Comparison of ENCODE assay signal across 8 cellular contexts in the genomic region with DNA sequence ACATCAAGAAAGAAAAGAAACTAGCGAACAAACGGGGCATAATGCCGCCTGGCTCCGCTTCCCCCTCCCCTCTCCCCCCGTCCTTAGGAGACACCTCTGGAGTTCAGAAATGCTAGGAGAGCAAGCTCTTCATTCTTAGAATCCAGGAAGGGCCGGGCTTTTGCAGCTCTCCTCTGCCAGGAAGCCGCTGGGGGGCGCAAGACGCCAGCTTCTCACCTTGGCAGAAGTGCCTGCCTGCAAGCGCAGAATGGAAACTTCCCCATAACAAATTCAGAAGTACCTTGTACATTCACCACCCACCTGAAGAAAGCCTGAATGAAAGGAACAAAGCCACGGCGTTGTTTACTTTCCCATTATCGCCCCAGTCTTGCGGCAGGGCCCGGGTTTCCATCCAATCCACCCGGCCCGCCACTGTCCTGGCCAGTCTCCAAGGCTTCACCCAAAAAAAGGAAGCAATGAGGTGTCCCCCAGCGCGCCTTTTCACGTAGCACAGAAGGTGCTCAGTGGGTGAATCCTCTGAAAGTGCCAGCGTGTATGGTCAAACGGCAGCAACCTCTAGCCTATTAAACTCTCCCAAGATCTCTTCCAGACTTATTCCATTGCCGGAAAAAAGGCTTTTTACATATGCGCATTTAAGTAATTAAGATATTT. TPM values are rescaled to one million over a fixed set of nuclear protein-coding genes. Genes with fewer than 3 reads are reported as not detected.
DNase-seq lines count a peak whose midpoint lies in the region; ATAC-seq and TF ChIP-seq lines count a peak whose summit lies in the region.

No MANE protein-coding gene starts in this region.

- peak; percentile 78 for TF ChIP-seq CTCF in activated CD8-positive, alpha-beta T cell treated with anti-CD3 and anti-CD28 coated beads for 36 hours (IDR thresholded peaks at IDR 0.05)
- TF ChIP-seq CTCF in lower lobe of right lung (IDR thresholded peaks at IDR 0.05): peak; percentile 88

- DNase-seq in DMS153 treated with DMSO at 0.1 percent for 48 hours (lab: John Stamatoyannopoulos, UW; ENCODE audit: unreplicated experiment) (peak; percentile 94), NCI-H774 (lab: John Stamatoyannopoulos, UW) (peak; percentile 89), lower lobe of right lung (peak; percentile 93)
- DNase-seq in activated CD8-positive, alpha-beta T cell treated with anti-CD3 and anti-CD28 coated beads for 36 hours: peak; percentile 94
- peak; percentile 93 for DNase-seq in stimulated activated CD4-positive, alpha-beta T cell treated with anti-CD3 and anti-CD28 coated beads, Interleukin-4, amount 100 ng/mL, for 1 hour

- H3K4me3 Mint-ChIP-seq in activated CD8-positive, alpha-beta T cell treated with anti-CD3 and anti-CD28 coated beads for 36 hours: peak overlapping the region; percentile 73

- CTCF ChIA-PET in activated CD8-positive, alpha-beta T cell treated with anti-CD3 and anti-CD28 coated beads for 36 hours (lab: Charles Lee): interaction anchor here (0.6 to 16.5 kb wide), 85 partner anchors 9 to 1264 kb away, joined by 3 to 355 read pairs (median 4); no protein-coding TSS in a partner anchor

- peak overlapping the region; percentile 53 for H3K27ac Mint-ChIP-seq in activated CD8-positive, alpha-beta T cell treated with anti-CD3 and anti-CD28 coated beads for 36 hours

- no peaks in the 10 kb centered on the region for H3K9me3 Mint-ChIP-seq in activated CD8-positive, alpha-beta T cell treated with anti-CD3 and anti-CD28 coated beads for 36 hours

- no peak overlapping the region for H3K27ac ChIP-seq in ectodermal cell (ENCODE audit: insufficient read depth, low read depth, low read length, poor library complexity, severe bottlenecking)
- peak overlapping the region; percentile 69 for H3K27ac ChIP-seq in lower lobe of right lung

- H3K27me3 ChIP-seq in ectodermal cell (ENCODE audit: control insufficient read depth, insufficient read depth, low read length, poor library complexity, severe bottlenecking) (peaks cover 57% of the 10 kb centered on the region), lower lobe of right lung (ENCODE audit: low read depth) (no peaks in the 10 kb centered on the region)

- no peaks in the 10 kb centered on the region for H3K36me3 Mint-ChIP-seq in activated CD8-positive, alpha-beta T cell treated with anti-CD3 and anti-CD28 coated beads for 36 hours (ENCODE audit: low read depth)

- H3K9me3 ChIP-seq in ectodermal cell (ENCODE audit: control insufficient read depth, low read length) (no peaks in the 10 kb centered on the region), lower lobe of right lung (no peaks in the 10 kb centered on the region)

- peak overlapping the region; percentile 33 for H3K4me3 ChIP-seq in ectodermal cell (ENCODE audit: insufficient read depth, low read depth, low read length)
- H3K4me3 ChIP-seq in lower lobe of right lung: peak overlapping the region; percentile 80

- intact Hi-C loops in activated CD8-positive, alpha-beta T cell treated with anti-CD3 and anti-CD28 coated beads for 36 hours (cut with micrococcal nuclease): loop anchor here (1.0 to 10.0 kb wide), 3 partner anchors 102 to 499 kb away; no protein-coding TSS in a partner anchor
- intact Hi-C loops in lower lobe of right lung (cut with DNase I): no loop called here

- peaks cover 2% of the 10 kb centered on the region for H3K27me3 Mint-ChIP-seq in activated CD8-positive, alpha-beta T cell treated with anti-CD3 and anti-CD28 coated beads for 36 hours

- peak; percentile 38 for ATAC-seq in HG03571 (IDR thresholded peaks at IDR 0.05; ENCODE audit: unreplicated experiment)
- peak; percentile 35 for ATAC-seq in activated CD8-positive, alpha-beta T cell treated with anti-CD3 and anti-CD28 coated beads for 36 hours
- ATAC-seq in lower lobe of right lung: peak; percentile 50 to 58
- no peak for ATAC-seq in HG02642 (IDR thresholded peaks at IDR 0.05; ENCODE audit: poor library complexity, unreplicated experiment)

- 1 to 3% methylated on average over 22 to 24 of the region's 24 CpGs for WGBS in ectodermal cell, 2 experiments

- H3K4me1 ChIP-seq in ectodermal cell (ENCODE audit: control insufficient read depth, insufficient read depth, low read length): peaks cover 19% of the 10 kb centered on the region
- peaks cover 41% of the 10 kb centered on the region for H3K4me1 ChIP-seq in lower lobe of right lung

- H3K36me3 ChIP-seq in ectodermal cell (ENCODE audit: control insufficient read depth, insufficient read depth, low read length) (no peaks in the 10 kb centered on the region), lower lobe of right lung (no peaks in the 10 kb centered on the region)

- POLR2A ChIA-PET in activated CD8-positive, alpha-beta T cell treated with anti-CD3 and anti-CD28 coated beads for 36 hours (lab: Charles Lee): interaction anchor here (0.6 to 0.7 kb wide), 2 partner anchors 24 to 142 kb away, joined by 3 read pairs; no protein-coding TSS in a partner anchor

- H3K4me1 Mint-ChIP-seq in activated CD8-positive, alpha-beta T cell treated with anti-CD3 and anti-CD28 coated beads for 36 hours (ENCODE audit: low read depth): peaks cover 23% of the 10 kb centered on the region

RNA-seq across cellular contexts. Expression of gene GADD45G, which starts 1.7 kb away (rescaled TPM):
- total RNA-seq in activated CD8-positive, alpha-beta T cell treated with anti-CD3 and anti-CD28 coated beads for 36 hours: 1 to 10 TPM; 3.7 to 5.0 TPM
- polyA plus RNA-seq in ectodermal cell (2013, experiment 1 of 4): 4.9 TPM
- polyA plus RNA-seq in ectodermal cell (2013, experiment 2 of 4): 6.3 TPM
- polyA plus RNA-seq in ectodermal cell (2013, experiment 3 of 4): 11.9 TPM
- polyA plus RNA-seq in ectodermal cell (2013, experiment 4 of 4): 12.2 TPM
- total RNA-seq in lower lobe of right lung: 14.4 TPM
